In the genomic region with DNA sequence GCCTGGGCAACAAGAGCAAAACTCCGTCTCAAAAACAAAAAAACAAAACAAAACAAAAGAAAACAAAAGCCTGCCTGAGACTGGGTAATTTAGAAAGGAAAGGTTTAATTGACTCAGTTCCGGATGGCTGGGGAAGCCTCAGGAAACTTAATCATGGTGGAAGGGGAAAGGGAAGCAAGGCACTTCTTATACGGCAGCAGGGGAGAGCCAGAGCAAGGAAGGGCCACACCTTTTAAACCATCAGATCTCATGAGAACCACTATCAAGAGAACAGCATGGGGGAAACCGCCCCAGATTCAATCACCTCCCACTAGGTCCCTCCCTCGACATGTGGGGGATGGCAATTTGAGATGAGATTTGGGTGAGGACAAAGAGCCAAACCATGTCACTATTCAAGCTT, we compare ENCODE assay signal across 1 cellular context.
TF ChIP-seq lines count a peak whose summit lies in the region.

No MANE protein-coding gene starts in this region.

TF ChIP-seq in H1, 55 proteins besides CTCF, POLR2A, EP300 and RAD21:
- TF ChIP-seq SP1 (IDR thresholded peaks at IDR 0.05; ENCODE audit: low read depth, low read length) (peak; percentile 18; the same call in 1 of the 2 replicates), GTF2F1 (IDR thresholded peaks at IDR 0.05; ENCODE audit: borderline replicate concordance, low read depth, low read length) (no peak)
